ENCODE assay signal across 1 cellular context in the genomic region with DNA sequence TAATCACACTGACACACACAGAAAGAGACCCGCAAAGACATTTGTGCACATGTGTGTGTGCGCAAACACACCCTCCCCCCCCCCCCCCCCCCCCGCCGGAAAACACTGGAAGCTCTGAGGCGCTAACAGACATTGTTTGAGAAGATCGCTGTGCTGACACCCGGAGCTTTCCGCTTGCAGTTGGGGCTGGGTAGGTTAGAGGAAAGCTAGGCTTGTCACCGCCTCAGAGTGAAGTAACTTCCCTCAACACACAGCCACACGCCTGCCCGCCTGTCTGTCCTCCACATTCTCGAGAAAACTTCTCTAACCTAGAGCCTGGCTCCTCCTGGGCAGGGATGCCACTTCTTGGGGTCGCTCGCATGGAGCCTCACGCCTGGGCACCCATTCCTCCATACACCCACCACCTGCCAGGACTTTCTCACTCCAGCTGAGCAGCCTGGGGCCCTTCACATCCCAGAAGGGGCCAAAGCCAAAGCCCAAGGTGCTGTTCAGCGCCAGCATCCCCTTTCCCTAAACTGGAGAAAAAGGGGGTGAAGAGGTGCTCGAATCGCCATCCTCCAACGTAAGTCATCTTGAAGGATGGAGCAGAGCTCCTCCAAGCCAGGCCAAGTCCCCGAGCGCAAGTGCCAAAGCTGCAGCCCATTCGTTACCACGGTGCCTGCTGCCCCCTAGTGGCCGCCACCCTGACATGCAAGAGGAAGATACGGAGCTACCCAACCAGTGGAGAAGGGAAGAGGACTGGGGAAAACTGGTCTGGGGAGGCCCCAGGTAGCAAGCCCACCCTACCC.
TF ChIP-seq lines count a peak whose summit lies in the region.

No MANE protein-coding gene starts in this region.

TF ChIP-seq in GM12878, 131 proteins besides CTCF, POLR2A, EP300 and RAD21 (continued from another document):
- TF ChIP-seq, protein P1, sequence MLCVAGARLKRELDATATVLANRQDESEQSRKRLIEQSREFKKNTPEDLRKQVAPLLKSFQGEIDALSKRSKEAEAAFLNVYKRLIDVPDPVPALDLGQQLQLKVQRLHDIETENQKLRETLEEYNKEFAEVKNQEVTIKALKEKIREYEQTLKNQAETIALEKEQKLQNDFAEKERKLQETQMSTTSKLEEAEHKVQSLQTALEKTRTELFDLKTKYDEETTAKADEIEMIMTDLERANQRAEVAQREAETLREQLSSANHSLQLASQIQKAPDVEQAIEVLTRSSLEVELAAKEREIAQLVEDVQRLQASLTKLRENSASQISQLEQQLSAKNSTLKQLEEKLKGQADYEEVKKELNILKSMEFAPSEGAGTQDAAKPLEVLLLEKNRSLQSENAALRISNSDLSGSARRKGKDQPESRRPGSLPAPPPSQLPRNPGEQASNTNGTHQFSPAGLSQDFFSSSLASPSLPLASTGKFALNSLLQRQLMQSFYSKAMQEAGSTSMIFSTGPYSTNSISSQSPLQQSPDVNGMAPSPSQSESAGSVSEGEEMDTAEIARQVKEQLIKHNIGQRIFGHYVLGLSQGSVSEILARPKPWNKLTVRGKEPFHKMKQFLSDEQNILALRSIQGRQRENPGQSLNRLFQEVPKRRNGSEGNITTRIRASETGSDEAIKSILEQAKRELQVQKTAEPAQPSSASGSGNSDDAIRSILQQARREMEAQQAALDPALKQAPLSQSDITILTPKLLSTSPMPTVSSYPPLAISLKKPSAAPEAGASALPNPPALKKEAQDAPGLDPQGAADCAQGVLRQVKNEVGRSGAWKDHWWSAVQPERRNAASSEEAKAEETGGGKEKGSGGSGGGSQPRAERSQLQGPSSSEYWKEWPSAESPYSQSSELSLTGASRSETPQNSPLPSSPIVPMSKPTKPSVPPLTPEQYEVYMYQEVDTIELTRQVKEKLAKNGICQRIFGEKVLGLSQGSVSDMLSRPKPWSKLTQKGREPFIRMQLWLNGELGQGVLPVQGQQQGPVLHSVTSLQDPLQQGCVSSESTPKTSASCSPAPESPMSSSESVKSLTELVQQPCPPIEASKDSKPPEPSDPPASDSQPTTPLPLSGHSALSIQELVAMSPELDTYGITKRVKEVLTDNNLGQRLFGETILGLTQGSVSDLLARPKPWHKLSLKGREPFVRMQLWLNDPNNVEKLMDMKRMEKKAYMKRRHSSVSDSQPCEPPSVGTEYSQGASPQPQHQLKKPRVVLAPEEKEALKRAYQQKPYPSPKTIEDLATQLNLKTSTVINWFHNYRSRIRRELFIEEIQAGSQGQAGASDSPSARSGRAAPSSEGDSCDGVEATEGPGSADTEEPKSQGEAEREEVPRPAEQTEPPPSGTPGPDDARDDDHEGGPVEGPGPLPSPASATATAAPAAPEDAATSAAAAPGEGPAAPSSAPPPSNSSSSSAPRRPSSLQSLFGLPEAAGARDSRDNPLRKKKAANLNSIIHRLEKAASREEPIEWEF (IDR thresholded peaks at IDR 0.05; ENCODE audit: insufficient replicate concordance, low read depth, low read length): no peak
- TF ChIP-seq CBX5 (IDR thresholded peaks at IDR 0.05; ENCODE audit: low read depth) (no peak), DPF2 (IDR thresholded peaks at IDR 0.05) (no peak), SREBF2 (IDR thresholded peaks at IDR 0.05; ENCODE audit: low read length) (no peak), PAX8 (IDR thresholded peaks at IDR 0.05) (no peak)
- TF ChIP-seq, protein P2, sequence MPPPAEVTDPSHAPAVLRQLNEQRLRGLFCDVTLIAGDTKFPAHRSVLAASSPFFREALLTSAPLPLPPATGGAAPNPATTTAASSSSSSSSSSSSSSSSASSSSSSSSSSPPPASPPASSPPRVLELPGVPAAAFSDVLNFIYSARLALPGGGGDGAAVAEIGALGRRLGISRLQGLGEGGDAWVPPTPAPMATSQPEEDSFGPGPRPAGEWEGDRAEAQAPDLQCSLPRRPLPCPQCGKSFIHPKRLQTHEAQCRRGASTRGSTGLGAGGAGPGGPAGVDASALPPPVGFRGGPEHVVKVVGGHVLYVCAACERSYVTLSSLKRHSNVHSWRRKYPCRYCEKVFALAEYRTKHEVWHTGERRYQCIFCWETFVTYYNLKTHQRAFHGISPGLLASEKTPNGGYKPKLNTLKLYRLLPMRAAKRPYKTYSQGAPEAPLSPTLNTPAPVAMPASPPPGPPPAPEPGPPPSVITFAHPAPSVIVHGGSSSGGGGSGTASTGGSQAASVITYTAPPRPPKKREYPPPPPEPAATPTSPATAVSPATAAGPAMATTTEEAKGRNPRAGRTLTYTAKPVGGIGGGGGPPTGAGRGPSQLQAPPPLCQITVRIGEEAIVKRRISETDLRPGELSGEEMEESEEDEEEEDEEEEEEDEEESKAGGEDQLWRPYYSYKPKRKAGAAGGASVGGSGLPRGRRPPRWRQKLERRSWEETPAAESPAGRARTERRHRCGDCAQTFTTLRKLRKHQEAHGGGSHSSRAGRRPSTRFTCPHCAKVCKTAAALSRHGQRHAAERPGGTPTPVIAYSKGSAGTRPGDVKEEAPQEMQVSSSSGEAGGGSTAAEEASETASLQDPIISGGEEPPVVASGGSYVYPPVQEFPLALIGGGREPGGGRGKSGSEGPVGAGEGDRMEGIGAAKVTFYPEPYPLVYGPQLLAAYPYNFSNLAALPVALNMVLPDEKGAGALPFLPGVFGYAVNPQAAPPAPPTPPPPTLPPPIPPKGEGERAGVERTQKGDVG (CRISPR knock-in tag; IDR thresholded peaks at IDR 0.05): no peak
- TF ChIP-seq, protein P3, sequence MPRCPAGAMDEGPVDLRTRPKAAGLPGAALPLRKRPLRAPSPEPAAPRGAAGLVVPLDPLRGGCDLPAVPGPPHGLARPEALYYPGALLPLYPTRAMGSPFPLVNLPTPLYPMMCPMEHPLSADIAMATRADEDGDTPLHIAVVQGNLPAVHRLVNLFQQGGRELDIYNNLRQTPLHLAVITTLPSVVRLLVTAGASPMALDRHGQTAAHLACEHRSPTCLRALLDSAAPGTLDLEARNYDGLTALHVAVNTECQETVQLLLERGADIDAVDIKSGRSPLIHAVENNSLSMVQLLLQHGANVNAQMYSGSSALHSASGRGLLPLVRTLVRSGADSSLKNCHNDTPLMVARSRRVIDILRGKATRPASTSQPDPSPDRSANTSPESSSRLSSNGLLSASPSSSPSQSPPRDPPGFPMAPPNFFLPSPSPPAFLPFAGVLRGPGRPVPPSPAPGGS (IDR thresholded peaks at IDR 0.05; ENCODE audit: borderline replicate concordance, insufficient read depth, low read depth, low read length, poor library complexity, severe bottlenecking): no peak
